ENCODE assay signal across 29 cellular contexts in the genomic region with DNA sequence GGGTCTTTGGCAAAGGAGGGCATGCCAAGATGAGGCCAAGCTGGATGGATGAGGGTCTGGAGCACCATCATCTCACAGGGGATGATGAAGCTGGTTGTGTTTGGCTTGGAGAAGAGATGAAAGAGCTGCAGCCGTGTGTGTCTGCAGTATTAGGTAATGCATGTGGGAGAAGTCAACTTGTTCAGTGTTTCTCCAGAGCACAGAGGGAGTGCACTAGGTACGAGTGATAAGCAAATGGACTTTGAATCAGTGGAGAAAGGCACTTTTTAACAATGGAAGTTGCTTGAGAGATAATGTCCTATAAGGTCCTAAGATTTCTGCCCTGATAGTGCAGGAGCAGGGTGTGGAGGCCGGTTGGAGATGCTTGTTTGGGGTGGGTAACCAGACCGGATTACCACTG. TPM values are rescaled to one million over a fixed set of nuclear protein-coding genes. Genes with fewer than 3 reads are reported as not detected.
"Had no signal": no experiment of that assay in that cellular context is flagged by ENCODE, and none has a peak within 500 bp of the region (broad histone marks: within the 10 kb centered on the region; RNA-seq: fewer than 3 reads in every experiment).

No MANE protein-coding gene starts in this region.

- H3K36me3 Mint-ChIP-seq: activated naive CD8-positive, alpha-beta T cell treated with anti-CD3 and anti-CD28 coated beads for 36 hours had no signal

- H3K4me1 ChIP-seq: adrenal gland, body of pancreas, colonic mucosa, esophagus muscularis mucosa, gastrocnemius medialis, heart left ventricle had no signal

- H3K27ac ChIP-seq: adrenal gland, body of pancreas, cardiac muscle cell, colonic mucosa, esophagus muscularis mucosa, foreskin keratinocyte, gastrocnemius medialis, heart left ventricle had no signal

- ATAC-seq: activated CD8-positive, alpha-beta T cell treated with anti-CD3 and anti-CD28 coated beads for 36 hours; activated naive CD8-positive, alpha-beta T cell treated with anti-CD3 and anti-CD28 coated beads, Interleukin-2, amount 50 U/mL, for 24 hours; activated T-cell treated with anti-CD3 and anti-CD28 coated beads, Interleukin-2, amount 50 U/mL, for 4 hours; activated T-helper 17 cell treated with anti-CD3 and anti-CD28 coated beads, Interleukin-2, amount 50 U/mL, for 72 hours; body of pancreas; foreskin keratinocyte; gastrocnemius medialis; heart left ventricle; WTC11 had no signal

- H3K27ac Mint-ChIP-seq: activated CD8-positive, alpha-beta T cell treated with anti-CD3 and anti-CD28 coated beads for 36 hours; activated naive CD4-positive, alpha-beta T cell treated with anti-CD3 and anti-CD28 coated beads for 36 hours; activated naive CD4-positive, alpha-beta T cell treated with anti-CD3 and anti-CD28 coated beads, Interleukin-2, amount 50 U/mL, for 24 hours; activated naive CD8-positive, alpha-beta T cell treated with anti-CD3 and anti-CD28 coated beads for 36 hours; activated naive CD8-positive, alpha-beta T cell treated with anti-CD3 and anti-CD28 coated beads, Interleukin-2, amount 50 U/mL, for 24 hours; activated T-helper 17 cell treated with anti-CD3 and anti-CD28 coated beads, Interleukin-2, amount 50 U/mL, for 72 hours; WTC11 had no signal

- H3K4me1 Mint-ChIP-seq: activated T-helper 17 cell treated with anti-CD3 and anti-CD28 coated beads, Interleukin-2, amount 50 U/mL, for 72 hours had no signal

- H3K27me3 Mint-ChIP-seq: activated naive CD4-positive, alpha-beta T cell treated with anti-CD3 and anti-CD28 coated beads, Interleukin-2, amount 50 U/mL, for 24 hours; activated naive CD8-positive, alpha-beta T cell treated with anti-CD3 and anti-CD28 coated beads for 36 hours; activated T-helper 17 cell treated with anti-CD3 and anti-CD28 coated beads, Interleukin-2, amount 50 U/mL, for 72 hours had no signal

- H3K4me3 ChIP-seq: adrenal gland, body of pancreas, cardiac muscle cell, colonic mucosa, esophagus muscularis mucosa, gastrocnemius medialis, heart left ventricle had no signal

- DNase-seq: activated CD4-positive, alpha-beta T cell treated with anti-CD3 and anti-CD28 coated beads for 48 hours; activated CD4-positive, alpha-beta T cell treated with anti-CD3 and anti-CD28 coated beads, Interleukin-2, amount 50 U/mL, for 1 hour; activated CD4-positive, alpha-beta T cell treated with anti-CD3 and anti-CD28 coated beads, Interleukin-2, amount 50 U/mL, for 48 hours; activated CD8-positive, alpha-beta memory T cell treated with anti-CD3 and anti-CD28 coated beads for 24 hours; activated CD8-positive, alpha-beta T cell treated with anti-CD3 and anti-CD28 coated beads for 36 hours; activated effector memory CD4-positive, alpha-beta T cell treated with Interleukin-2 at 50 U/mL for 16 hours; activated naive CD4-positive, alpha-beta T cell treated with anti-CD3 and anti-CD28 coated beads for 36 hours; activated naive CD8-positive, alpha-beta T cell treated with anti-CD3 and anti-CD28 coated beads for 36 hours; activated naive CD8-positive, alpha-beta T cell treated with anti-CD3 and anti-CD28 coated beads, Interleukin-2, amount 50 U/mL, for 24 hours; activated T-cell treated with anti-CD3 and anti-CD28 coated beads, Interleukin-2, amount 50 U/mL, for 4 hours; adrenal gland; amygdala; aorta; body of pancreas; central memory CD4-positive, alpha-beta T cell; cerebellar nuclear complex; colonic mucosa; effector CD8-positive, alpha-beta T cell; foreskin keratinocyte; gastrocnemius medialis; glutamatergic neuron; heart left ventricle; T-helper 2 cell had no signal

- H3K4me3 Mint-ChIP-seq: activated CD8-positive, alpha-beta T cell treated with anti-CD3 and anti-CD28 coated beads for 36 hours; activated naive CD4-positive, alpha-beta T cell treated with anti-CD3 and anti-CD28 coated beads for 36 hours; activated naive CD4-positive, alpha-beta T cell treated with anti-CD3 and anti-CD28 coated beads, Interleukin-2, amount 50 U/mL, for 24 hours; activated naive CD8-positive, alpha-beta T cell treated with anti-CD3 and anti-CD28 coated beads for 36 hours; activated naive CD8-positive, alpha-beta T cell treated with anti-CD3 and anti-CD28 coated beads, Interleukin-2, amount 50 U/mL, for 24 hours; activated T-cell treated with anti-CD3 and anti-CD28 coated beads, Interleukin-2, amount 50 U/mL, for 4 hours; activated T-helper 17 cell treated with anti-CD3 and anti-CD28 coated beads, Interleukin-2, amount 50 U/mL, for 72 hours; WTC11 had no signal

- H3K9me3 ChIP-seq: adrenal gland, body of pancreas, colonic mucosa, esophagus muscularis mucosa, gastrocnemius medialis had no signal

- H3K27me3 ChIP-seq: adrenal gland, body of pancreas, cardiac muscle cell, colonic mucosa, esophagus muscularis mucosa, foreskin keratinocyte, gastrocnemius medialis, heart left ventricle had no signal

- H3K9me3 Mint-ChIP-seq: activated CD8-positive, alpha-beta T cell treated with anti-CD3 and anti-CD28 coated beads for 36 hours; activated naive CD4-positive, alpha-beta T cell treated with anti-CD3 and anti-CD28 coated beads for 36 hours; activated naive CD8-positive, alpha-beta T cell treated with anti-CD3 and anti-CD28 coated beads, Interleukin-2, amount 50 U/mL, for 24 hours; activated T-cell treated with anti-CD3 and anti-CD28 coated beads, Interleukin-2, amount 50 U/mL, for 4 hours; activated T-helper 17 cell treated with anti-CD3 and anti-CD28 coated beads, Interleukin-2, amount 50 U/mL, for 72 hours had no signal

- H3K36me3 ChIP-seq: adrenal gland, cardiac muscle cell, colonic mucosa, esophagus muscularis mucosa, gastrocnemius medialis, heart left ventricle had no signal

RNA-seq across cellular contexts. Expression of a gene that starts 36.0 kb away (rescaled TPM):
- total RNA-seq: activated naive CD4-positive, alpha-beta T cell treated with anti-CD3 and anti-CD28 coated beads for 36 hours; activated T-cell treated with anti-CD3 and anti-CD28 coated beads, Interleukin-2, amount 50 U/mL, for 4 hours; body of pancreas; cardiac muscle cell; colonic mucosa; dermis microvascular lymphatic vessel endothelial cell; foreskin keratinocyte had no signal
- polyA plus RNA-seq: foreskin keratinocyte had no signal
